Comparison of ENCODE assay signal across 16 cellular contexts in genomic region chr20:17936306-17936790, GRCh38. TPM values are rescaled to one million over a fixed set of nuclear protein-coding genes. Genes with fewer than 3 reads are reported as not detected.
DNase-seq lines count a peak whose midpoint lies in the region; ATAC-seq and TF ChIP-seq lines count a peak whose summit lies in the region.
"Had no signal": no experiment of that assay in that cellular context is flagged by ENCODE, and none has a peak within 500 bp of the region (broad histone marks: within the 10 kb centered on the region; RNA-seq: fewer than 3 reads in every experiment).

No MANE protein-coding gene starts in this region.

- TF ChIP-seq RAD21 in IMR-90 (IDR thresholded peaks at IDR 0.05; ENCODE audit: low read length) = no peak

- H3K36me3 ChIP-seq in IMR-90 (ENCODE audit: control insufficient read depth, insufficient read depth, low read length) (peaks cover 10% of the 10 kb centered on the region), colonic mucosa (no peaks in the 10 kb centered on the region), muscle layer of duodenum (ENCODE audit: control insufficient read depth in 1 of 2, insufficient read depth in 2 of 2, low read length in 2 of 2) (peaks cover 2 to 4% of the 10 kb centered on the region in 2 donors), suprapubic skin (peaks cover 7% of the 10 kb centered on the region)
- H3K36me3 ChIP-seq in CD4-positive, alpha-beta memory T cell (ENCODE audit: insufficient read depth, low read length) = no peaks in the 10 kb centered on the region
- no peaks in the 10 kb centered on the region for H3K36me3 ChIP-seq in CD8-positive, alpha-beta memory T cell (ENCODE audit: insufficient read depth, low read length)

- TF ChIP-seq EP300 in suprapubic skin (IDR thresholded peaks at IDR 0.05) = no peak

- BruUV-seq in IMR-90 (replicated peaks; lab: Mats Ljungman, UMichigan) = no TSS peak

- POLR2A ChIA-PET in IMR-90 (lab: Charles Lee; ENCODE audit: unreplicated experiment) = no interaction called here
- POLR2A ChIA-PET in CD4-positive, alpha-beta memory T cell (lab: Charles Lee; ENCODE audit: partially characterized antibody) = no interaction called here
- POLR2A ChIA-PET in CD8-positive, alpha-beta memory T cell (lab: Charles Lee) = no interaction called here

- no peak overlapping the region for H3K27ac Mint-ChIP-seq in CD4-positive, alpha-beta memory T cell
- peak overlapping the region in 3 of 8 donors; percentile 11 to 76 (median 74) for H3K27ac Mint-ChIP-seq in CD8-positive, alpha-beta memory T cell

- H3K4me1 Mint-ChIP-seq in CD4-positive, alpha-beta memory T cell = peaks cover 4 to 14% (median 11%) of the 10 kb centered on the region in 4 donors
- H3K4me1 Mint-ChIP-seq in CD8-positive, alpha-beta memory T cell = peaks cover 7 to 18% (median 14%) of the 10 kb centered on the region in 3 donors

- ATAC-seq in IMR-90 (ENCODE audit: low read depth) = no peak
- ATAC-seq in GM21723 (IDR thresholded peaks at IDR 0.05; ENCODE audit: unreplicated experiment) = no peak
- ATAC-seq: stimulated activated naive CD8-positive, alpha-beta T cell treated with anti-CD3 and anti-CD28 coated beads, Interleukin-15, Interleukin-2, amounts not matched to agents 100 U/mL and 50 U/mL, for 24 hours had no signal

- peaks cover 23% of the 10 kb centered on the region for H3K4me1 ChIP-seq in IMR-90 (ENCODE audit: control insufficient read depth, insufficient read depth, low read length)
- H3K4me1 ChIP-seq in colonic mucosa = no peaks in the 10 kb centered on the region
- peaks cover 22 to 43% of the 10 kb centered on the region in 2 donors for H3K4me1 ChIP-seq in muscle layer of duodenum (ENCODE audit: control insufficient read depth in 1 of 2, insufficient read depth in 2 of 2, low read length in 2 of 2)
- peaks cover 30% of the 10 kb centered on the region for H3K4me1 ChIP-seq in suprapubic skin
- H3K4me1 ChIP-seq in CD4-positive, alpha-beta memory T cell (ENCODE audit: insufficient read depth, low read length) = peaks cover 13% of the 10 kb centered on the region
- H3K4me1 ChIP-seq in CD8-positive, alpha-beta memory T cell (ENCODE audit: insufficient read depth, low read length) = peaks cover 7% of the 10 kb centered on the region

- TF ChIP-seq CTCF in IMR-90 (conservative IDR thresholded peaks at IDR 0.05; ENCODE audit: low read depth, low read length) (no peak), colonic mucosa (IDR thresholded peaks at IDR 0.05) (no peak), suprapubic skin (IDR thresholded peaks at IDR 0.05) (no peak)

- H3K18ac ChIP-seq in IMR-90 (ENCODE audit: low read depth, low read length) = peak overlapping the region; percentile 68

- H3K9me3 Mint-ChIP-seq in CD4-positive, alpha-beta memory T cell = peaks cover 0 to 5% (median 2%) of the 10 kb centered on the region in 8 donors
- H3K9me3 Mint-ChIP-seq in CD8-positive, alpha-beta memory T cell = peaks cover 0 to 1% (median 0%) of the 10 kb centered on the region in 5 donors

- 40% methylated on average over 2 of the region's 9 CpGs; no CpG with 5 or more reads in 1 of the 2 experiments for WGBS in IMR-90 (ENCODE audit: extremely low coverage in 2 of 2, insufficient read length in 1 of 2), 2 experiments
- WGBS in suprapubic skin = 55% methylated on average over 9 of the region's 9 CpGs

- in situ Hi-C loops in IMR-90 (cut with MboI; ENCODE audit: low sequenced_read_pairs) = no loop called here

- peak overlapping the region; percentile 19 to 54; a peak in 2 of 4 replicates for H4K8ac ChIP-seq in IMR-90 (ENCODE audit: low read depth in 2 of 2, low read length in 2 of 2)

- H2BK15ac ChIP-seq in IMR-90 (ENCODE audit: low read depth, low read length) = peak overlapping the region; percentile 22; the same call in 1 of the 3 replicates

- DNase-seq in IMR-90 = peak; percentile 34
- DNase-seq in colonic mucosa = no peak
- DNase-seq in suprapubic skin (ENCODE audit: low spot score in 2 of 2) = no peak
- DNase-seq in CD4-positive, alpha-beta memory T cell = no peak
- no peak for DNase-seq in CD8-positive, alpha-beta memory T cell
- no peak for DNase-seq in NCI-H82 treated with DMSO at 0.1 percent for 48 hours (lab: John Stamatoyannopoulos, UW; ENCODE audit: unreplicated experiment)
- DNase-seq: activated CD4-positive, CD25-positive, alpha-beta regulatory T cell treated with anti-CD3 and anti-CD28 coated beads, Interleukin-2, amount 50 U/mL, for 72 hours; activated T-cell treated with anti-CD3 and anti-CD28 coated beads, Interleukin-2, amount 50 U/mL, for 48 hours; central memory CD4-positive, alpha-beta T cell; GOT3; islet precursor cell; NCI-H1436 treated with DMSO at 0.1 percent for 48 hours; stimulated activated CD4-positive, alpha-beta T cell treated with anti-CD3 and anti-CD28 coated beads, Interleukin-2, amount 100 ng/mL, for 48 hours; stimulated activated naive CD8-positive, alpha-beta T cell treated with anti-CD3 and anti-CD28 coated beads, Interleukin-15, Interleukin-2, amounts not matched to agents 100 U/mL and 50 U/mL, for 24 hours had no signal

- H2BK20ac ChIP-seq in IMR-90 (ENCODE audit: low read depth, low read length) = no peak overlapping the region; the same call in 1 of the 2 replicates

- H3K36me3 Mint-ChIP-seq in CD4-positive, alpha-beta memory T cell = peaks cover 4 to 5% of the 10 kb centered on the region in 2 donors
- peaks cover 0 to 6% (median 5%) of the 10 kb centered on the region in 3 donors for H3K36me3 Mint-ChIP-seq in CD8-positive, alpha-beta memory T cell

- CTCF ChIA-PET in IMR-90 (lab: Yijun Ruan, JAX) = interaction anchor here (0.7 to 1.1 kb wide), 2 partner anchors 26 to 38 kb away, joined by 3 read pairs; no protein-coding TSS in a partner anchor
- CTCF ChIA-PET in CD4-positive, alpha-beta memory T cell (lab: Charles Lee; ENCODE audit: partially characterized antibody) = interaction anchor here (1.2 to 5.0 kb wide), 3 partner anchors 10 to 34 kb away, joined by 3 to 51 read pairs (median 5); partner anchors contain the start of gene SNX5
- CTCF ChIA-PET in CD8-positive, alpha-beta memory T cell (lab: Charles Lee) = interaction anchor here (0.9 kb wide), 1 partner anchor 432 kb away, joined by 3 read pairs; no protein-coding TSS in a partner anchor

- H3K79me1 ChIP-seq in IMR-90 (ENCODE audit: low read depth in 1 of 2, low read length in 2 of 2) = peaks cover 0 to 16% of the 10 kb centered on the region in 2 experiments; a peak in 1 of 4 replicates

- peak overlapping the region; percentile 44; the same call in 1 of the 2 replicates for H2BK120ac ChIP-seq in IMR-90 (ENCODE audit: low read depth, low read length)

- H3K27ac ChIP-seq in IMR-90 (ENCODE audit: insufficient read depth, low read length) (peak overlapping the region; percentile 63; the same call in 1 of the 2 replicates), colonic mucosa (peak overlapping the region; percentile 2), muscle layer of duodenum (ENCODE audit: low read length) (peak overlapping the region; percentile 57), suprapubic skin (peak overlapping the region; percentile 43)
- H3K27ac ChIP-seq in CD4-positive, alpha-beta memory T cell (ENCODE audit: low read depth, low read length) = no peak overlapping the region
- no peak overlapping the region for H3K27ac ChIP-seq in CD8-positive, alpha-beta memory T cell (ENCODE audit: low read depth, low read length)

- no peak for TF ChIP-seq POLR2A in IMR-90 (IDR thresholded peaks at IDR 0.05; ENCODE audit: low read depth, low read length)
- no peak for TF ChIP-seq POLR2A in suprapubic skin (IDR thresholded peaks at IDR 0.05)

- H4K20me1 ChIP-seq in IMR-90 (ENCODE audit: insufficient read depth, low read length) = peaks cover 40% of the 10 kb centered on the region

- peak overlapping the region; percentile 57 for H3K23ac ChIP-seq in IMR-90 (ENCODE audit: low read depth, low read length)

- H2BK5ac ChIP-seq in IMR-90 (ENCODE audit: low read depth, low read length, poor library complexity, severe bottlenecking) = peak overlapping the region; percentile 3

- peak overlapping the region; percentile 80; the same call in 1 of the 2 replicates for H2AK5ac ChIP-seq in IMR-90 (ENCODE audit: low read depth, low read length)

- H3K4me3 ChIP-seq in IMR-90 (ENCODE audit: insufficient read depth, low read depth, low read length) (no peak overlapping the region), colonic mucosa (no peak overlapping the region), muscle layer of duodenum (ENCODE audit: low read depth in 1 of 2, low read length in 2 of 2) (peak overlapping the region in 1 of 2 donors; percentile 33), suprapubic skin (no peak overlapping the region)
- no peak overlapping the region for H3K4me3 ChIP-seq in CD4-positive, alpha-beta memory T cell (ENCODE audit: low read length in 2 of 2)
- H3K4me3 ChIP-seq in CD8-positive, alpha-beta memory T cell (ENCODE audit: low read length) = no peak overlapping the region

- H3K9me3 ChIP-seq in IMR-90 (ENCODE audit: control insufficient read depth, insufficient read depth, low read length) = peaks cover 3% of the 10 kb centered on the region; the same call in 1 of the 2 replicates
- H3K9me3 ChIP-seq in colonic mucosa = no peaks in the 10 kb centered on the region
- H3K9me3 ChIP-seq in muscle layer of duodenum (ENCODE audit: control insufficient read depth in 1 of 2, low read length in 2 of 2) = no peaks in the 10 kb centered on the region
- no peaks in the 10 kb centered on the region for H3K9me3 ChIP-seq in suprapubic skin
- no peaks in the 10 kb centered on the region for H3K9me3 ChIP-seq in CD4-positive, alpha-beta memory T cell (ENCODE audit: control insufficient read depth in 1 of 2, low read length in 2 of 2)
- no peaks in the 10 kb centered on the region for H3K9me3 ChIP-seq in CD8-positive, alpha-beta memory T cell (ENCODE audit: low read length)

- H4K5ac ChIP-seq in IMR-90 (ENCODE audit: low read depth, low read length) = 0 out of 2 replicates have a peak overlapping the region, but pooled peaks have one; percentile 3

- H3K56ac ChIP-seq in IMR-90 (ENCODE audit: extremely low read depth, insufficient read depth, low read length) = no peak overlapping the region

- peak overlapping the region; percentile 14; the same call in 1 of the 2 replicates for H4K91ac ChIP-seq in IMR-90 (ENCODE audit: insufficient read depth, low read depth, low read length)

- H3K14ac ChIP-seq in IMR-90 (replicated peaks; ENCODE audit: low read depth, low read length) = peak overlapping the region; percentile 71; the same call in 1 of the 2 replicates

- H3K9ac ChIP-seq in IMR-90 (ENCODE audit: low read depth, low read length) = peak overlapping the region; percentile 3; the same call in 1 of the 2 replicates
- H3K9ac ChIP-seq in colonic mucosa (ENCODE audit: low read depth in 2 of 2, low read length in 2 of 2) = peak overlapping the region in 1 of 2 donors; percentile 54

- dilution Hi-C loops in IMR-90 (cut with HindIII; ENCODE audit: low sequenced_read_pairs, unreplicated experiment) = no loop called here

- H3K27me3 ChIP-seq in IMR-90 (ENCODE audit: control insufficient read depth, insufficient read depth, low read length) (no peaks in the 10 kb centered on the region), colonic mucosa (no peaks in the 10 kb centered on the region), muscle layer of duodenum (ENCODE audit: low read depth, low read length) (no peaks in the 10 kb centered on the region), suprapubic skin (no peaks in the 10 kb centered on the region)
- H3K27me3 ChIP-seq in CD4-positive, alpha-beta memory T cell (ENCODE audit: insufficient read depth, low read length) = no peaks in the 10 kb centered on the region
- no peaks in the 10 kb centered on the region for H3K27me3 ChIP-seq in CD8-positive, alpha-beta memory T cell (ENCODE audit: insufficient read depth, low read length, poor library complexity, severe bottlenecking)

- H3K4ac ChIP-seq in IMR-90 (ENCODE audit: low read depth, low read length) = peak overlapping the region; percentile 70

- H3K27me3 Mint-ChIP-seq in CD4-positive, alpha-beta memory T cell = peaks cover 0 to 3% of the 10 kb centered on the region in 2 donors
- peaks cover 0 to 5% of the 10 kb centered on the region in 2 donors for H3K27me3 Mint-ChIP-seq in CD8-positive, alpha-beta memory T cell

- peak overlapping the region; percentile 13 for H3K4me2 ChIP-seq in IMR-90 (ENCODE audit: low read depth, low read length)

- H3K4me3 Mint-ChIP-seq in CD4-positive, alpha-beta memory T cell = no peak overlapping the region
- no peak overlapping the region for H3K4me3 Mint-ChIP-seq in CD8-positive, alpha-beta memory T cell

- H2AFZ ChIP-seq in IMR-90 (replicated peaks; ENCODE audit: low read length, poor library complexity) = peak overlapping the region; percentile 6

- peak overlapping the region; percentile 47 for H2AK9ac ChIP-seq in IMR-90 (replicated peaks; ENCODE audit: low read depth, low read length, poor library complexity)

- intact Hi-C loops in IMR-90 (cut with micrococcal nuclease) = loop anchor here (5.0 to 10.0 kb wide), 2 partner anchors 284 to 402 kb away; partner anchors contain the start of gene BFSP1
- intact Hi-C loops in colonic mucosa (cut with DNase I) = no loop called here
- intact Hi-C loops in CD4-positive, alpha-beta memory T cell (cut with micrococcal nuclease) = no loop called here

- peaks cover 25% of the 10 kb centered on the region for H3K9me1 ChIP-seq in IMR-90 (ENCODE audit: insufficient read depth, low read length)

RNA-seq across cellular contexts. Expression of gene SNX5, which starts 32.2 kb away (rescaled TPM):
- total RNA-seq in IMR-90 (2012; rRNA removed) = 65.4 and 85.0 TPM in 2 replicates
- 76.7 and 92.8 TPM in 2 replicates for polyA plus RNA-seq in IMR-90 (2012; rRNA removed)
- polyA plus RNA-seq in IMR-90 (2012; cell fraction: cytosol; rRNA removed) = 36.7 and 37.4 TPM in 2 replicates
- 163 and 192 TPM in 2 replicates for polyA plus RNA-seq in IMR-90 (2012; cell fraction: nucleus; rRNA removed; ENCODE audit: low replicate concordance)
- total RNA-seq in colonic mucosa = 100 to 1,000 TPM; 116 to 119 TPM
- 100 to 1,000 TPM in 1 of 4 donors, 10 to 100 TPM in 3; 49.9 to 114 (median 64.5) TPM for total RNA-seq in suprapubic skin
- 10 to 100 TPM; 81.5 to 81.6 TPM for total RNA-seq in CD4-positive, alpha-beta memory T cell
- 10 to 100 TPM; 96.3 to 96.5 TPM for polyA plus RNA-seq in CD4-positive, alpha-beta memory T cell
- total RNA-seq in CD8-positive, alpha-beta memory T cell = 100 to 1,000 TPM; 174 to 191 TPM
- polyA plus RNA-seq in CD8-positive, alpha-beta memory T cell = 89.0 TPM

RNA-seq across cellular contexts. Expression of gene MGME1, which starts 32.5 kb away (rescaled TPM):
- 7.2 and 8.1 TPM in 2 replicates for total RNA-seq in IMR-90 (2012; rRNA removed)
- polyA plus RNA-seq in IMR-90 (2012; rRNA removed) = 7.1 and 9.3 TPM in 2 replicates
- polyA plus RNA-seq in IMR-90 (2012; cell fraction: cytosol; rRNA removed) = 2.2 and 2.3 TPM in 2 replicates
- polyA plus RNA-seq in IMR-90 (2012; cell fraction: nucleus; rRNA removed; ENCODE audit: low replicate concordance) = 4.7 and 13.8 TPM in 2 replicates
- 10 to 100 TPM; 20.5 to 21.1 TPM for total RNA-seq in colonic mucosa
- 10 to 100 TPM; 30.2 to 68.1 (median 32.8) TPM for total RNA-seq in suprapubic skin
- 10 to 100 TPM; 15.4 to 16.5 TPM for total RNA-seq in CD4-positive, alpha-beta memory T cell
- 10 to 100 TPM in 1 of 2 donors, 1 to 10 TPM in 1; 7.4 to 17.0 TPM for polyA plus RNA-seq in CD4-positive, alpha-beta memory T cell
- 10 to 100 TPM; 29.2 to 31.8 TPM for total RNA-seq in CD8-positive, alpha-beta memory T cell
- polyA plus RNA-seq in CD8-positive, alpha-beta memory T cell = 11.9 TPM

Comparison
In these comparisons a context has a peak if more than half of its experiments do, and no peak if none do; other contexts are left out.
1. H3K27ac ChIP-seq: peak in IMR-90 (single experiment), colonic mucosa (single experiment), muscle layer of duodenum (single experiment) and suprapubic skin (single experiment); none in CD4-positive, alpha-beta memory T cell (single experiment) and CD8-positive, alpha-beta memory T cell (single experiment).